12 cellular contexts compared by ENCODE assay signal in the genomic region with DNA sequence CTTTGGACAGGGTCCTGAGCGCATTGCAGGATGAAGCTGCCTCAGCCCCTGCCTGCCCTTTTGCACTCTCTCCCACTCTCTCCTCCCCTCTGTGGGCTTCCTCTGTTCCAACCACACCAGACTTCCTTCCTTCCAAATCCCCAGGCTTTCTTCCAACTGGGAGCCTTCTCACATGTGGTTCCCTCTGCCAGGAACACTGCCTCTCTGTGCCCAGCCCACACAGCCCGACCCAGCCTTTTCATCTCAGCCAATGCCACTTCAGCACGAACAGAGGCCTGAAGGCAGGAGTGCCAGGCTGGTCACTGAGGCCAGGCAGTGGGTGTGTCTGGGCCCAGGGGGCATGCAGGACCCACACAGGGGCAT. TPM values are rescaled to one million over a fixed set of nuclear protein-coding genes. Genes with fewer than 3 reads are reported as not detected.
DNase-seq lines count a peak whose midpoint lies in the region; ATAC-seq and TF ChIP-seq lines count a peak whose summit lies in the region.
"Had no signal": no experiment of that assay in that cellular context is flagged by ENCODE, and none has a peak within 500 bp of the region (broad histone marks: within the 10 kb centered on the region; RNA-seq: fewer than 3 reads in every experiment).

No MANE protein-coding gene starts in this region.

- intact Hi-C loops in thyroid gland (cut with DNase I), result loop anchor here (10.0 kb wide), 1 partner anchor 401 kb away; no protein-coding TSS in a partner anchor

- WGBS in thyroid gland, 2 donors, result 66 to 67% methylated on average over 3 of the region's 3 CpGs

- no peaks in the 10 kb centered on the region for H3K9me3 Mint-ChIP-seq in activated T-helper 17 cell treated with anti-CD3 and anti-CD28 coated beads, Interleukin-2, amount 50 U/mL, for 72 hours
- H3K9me3 Mint-ChIP-seq: activated B cell treated with CpG ODN at 0.5 μM for 24 hours; naive thymus-derived CD8-positive, alpha-beta T cell had no signal

- no peak for TF ChIP-seq POLR2A in thyroid gland (IDR thresholded peaks at IDR 0.05)

- peaks cover 9 to 16% of the 10 kb centered on the region in 2 donors for H3K36me3 ChIP-seq in thyroid gland

- peaks cover 6% of the 10 kb centered on the region for H3K36me3 Mint-ChIP-seq in activated T-helper 17 cell treated with anti-CD3 and anti-CD28 coated beads, Interleukin-2, amount 50 U/mL, for 72 hours (ENCODE audit: low read depth)

- H3K27me3 ChIP-seq in thyroid gland, result no peaks in the 10 kb centered on the region

- no peak overlapping the region for H3K4me3 ChIP-seq in fibroblast of mammary gland (ENCODE audit: control insufficient read depth, low read depth, low read length)
- H3K4me3 ChIP-seq in thyroid gland (replicated peaks in 1 of 3), result no peak overlapping the region

- no peaks in the 10 kb centered on the region for H3K27me3 Mint-ChIP-seq in activated T-helper 17 cell treated with anti-CD3 and anti-CD28 coated beads, Interleukin-2, amount 50 U/mL, for 72 hours
- H3K27me3 Mint-ChIP-seq: activated B cell treated with CpG ODN at 0.5 μM for 24 hours; naive thymus-derived CD8-positive, alpha-beta T cell had no signal

- H3K9me3 ChIP-seq in thyroid gland, result no peaks in the 10 kb centered on the region

- H3K4me3 Mint-ChIP-seq in activated T-helper 17 cell treated with anti-CD3 and anti-CD28 coated beads, Interleukin-2, amount 50 U/mL, for 72 hours, result no peak overlapping the region
- H3K4me3 Mint-ChIP-seq: activated B cell treated with CpG ODN at 0.5 μM for 24 hours; naive thymus-derived CD8-positive, alpha-beta T cell had no signal

- no peak for ATAC-seq in activated T-helper 17 cell treated with anti-CD3 and anti-CD28 coated beads, Interleukin-2, amount 50 U/mL, for 72 hours (replicated peaks)
- ATAC-seq: naive thymus-derived CD8-positive, alpha-beta T cell had no signal

- peak overlapping the region in 2 of 3 donors; percentile 39 to 65 for H3K27ac ChIP-seq in thyroid gland
- H3K27ac ChIP-seq: epithelial cell of prostate had no signal

- TF ChIP-seq CTCF in fibroblast of mammary gland (conservative IDR thresholded peaks at IDR 0.05; ENCODE audit: control insufficient read depth, insufficient read depth, low read depth, low read length), result no peak
- no peak for TF ChIP-seq CTCF in thyroid gland (IDR thresholded peaks at IDR 0.05)

- peak overlapping the region; percentile 16 for H3K27ac Mint-ChIP-seq in activated T-helper 17 cell treated with anti-CD3 and anti-CD28 coated beads, Interleukin-2, amount 50 U/mL, for 72 hours
- H3K27ac Mint-ChIP-seq: activated B cell treated with CpG ODN at 0.5 μM for 24 hours had no signal

- peaks cover 15% of the 10 kb centered on the region for H3K4me1 Mint-ChIP-seq in activated T-helper 17 cell treated with anti-CD3 and anti-CD28 coated beads, Interleukin-2, amount 50 U/mL, for 72 hours

- DNase-seq in fibroblast of mammary gland (ENCODE audit: low read depth) (peak; percentile 66), myocyte (ENCODE audit: low read depth) (peak; percentile 59), thyroid gland (no peak), kidney tubule cell (ENCODE audit: low spot score) (no peak), SW 1271 (lab: John Stamatoyannopoulos, UW) (no peak), NOMO-1 (lab: John Stamatoyannopoulos, UW; ENCODE audit: unreplicated experiment in 2 of 2) (no peak), NCI-H2029 (lab: John Stamatoyannopoulos, UW) (no peak)
- DNase-seq: activated B cell treated with CpG ODN at 0.5 μM for 24 hours; naive thymus-derived CD8-positive, alpha-beta T cell; NCI-H2029 treated with DMSO at 0.1 percent for 48 hours had no signal

- H3K4me1 ChIP-seq in thyroid gland, result peaks cover 11 to 61% of the 10 kb centered on the region in 2 donors

RNA-seq across cellular contexts. Expression of gene SELENON, which starts 5.9 kb away (rescaled TPM):
- 10 to 100 TPM; 10.2 to 13.2 TPM for total RNA-seq in activated T-helper 17 cell treated with anti-CD3 and anti-CD28 coated beads, Interleukin-2, amount 50 U/mL, for 72 hours
- total RNA-seq in myocyte, result 18.7 and 19.1 TPM in 2 replicates
- 62.3 TPM for polyA plus RNA-seq in myocyte (2012)
- total RNA-seq in thyroid gland, result 10 to 100 TPM; 31.2 to 58.2 (median 55.2) TPM

RNA-seq across cellular contexts. Expression of gene MTFR1L, which starts 13.9 kb away (rescaled TPM):
- 10 to 100 TPM; 39.6 to 58.8 TPM for total RNA-seq in activated T-helper 17 cell treated with anti-CD3 and anti-CD28 coated beads, Interleukin-2, amount 50 U/mL, for 72 hours
- 81.2 and 81.6 TPM in 2 replicates for total RNA-seq in myocyte
- 83.1 TPM for polyA plus RNA-seq in myocyte (2012)
- total RNA-seq in thyroid gland, result 100 to 1,000 TPM in 1 of 4 donors, 10 to 100 TPM in 3; 75.7 to 109 (median 99.2) TPM

RNA-seq across cellular contexts. Expression of gene AUNIP, which starts 53.4 kb away (rescaled TPM):
- 1 to 10 TPM; 3.7 to 7.2 TPM for total RNA-seq in activated T-helper 17 cell treated with anti-CD3 and anti-CD28 coated beads, Interleukin-2, amount 50 U/mL, for 72 hours
- total RNA-seq in myocyte (0.70 and 2.3 TPM in 2 replicates), thyroid gland (not detected)
- polyA plus RNA-seq in myocyte (2012), result 0.90 TPM
- total RNA-seq: naive thymus-derived CD8-positive, alpha-beta T cell had no signal
- polyA plus RNA-seq: naive thymus-derived CD8-positive, alpha-beta T cell had no signal

Comparison
In these comparisons a context has a peak if more than half of its experiments do, and no peak if none do; other contexts are left out.
1. DNase-seq: peak in fibroblast of mammary gland (single experiment) and myocyte (single experiment); none in thyroid gland (0 of 2), kidney tubule cell (single experiment), SW 1271 (0 of 2), NOMO-1 (0 of 2) and NCI-H2029 (single experiment).